In the genomic region with DNA sequence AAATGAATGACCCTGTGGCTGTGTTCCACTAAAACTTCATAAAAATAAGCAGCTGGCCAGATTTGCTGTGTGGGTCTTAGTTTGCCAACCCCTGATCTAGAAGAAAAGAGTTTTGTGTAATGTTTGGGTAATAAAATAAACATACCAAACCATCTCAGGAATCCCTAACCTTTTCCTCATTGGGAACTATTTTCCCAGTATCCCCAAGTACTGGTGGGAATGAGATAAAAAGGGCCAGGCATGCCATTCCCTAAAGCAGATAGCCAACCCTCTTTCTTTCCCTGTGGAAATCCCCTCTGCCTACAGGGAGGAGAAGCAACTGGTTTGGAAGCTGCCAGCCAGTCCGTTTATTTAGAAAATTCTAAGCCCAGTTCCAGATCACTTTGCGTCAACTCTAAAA, we compare ENCODE assay signal across 14 cellular contexts.
DNase-seq lines count a peak whose midpoint lies in the region; ATAC-seq and TF ChIP-seq lines count a peak whose summit lies in the region.
"Had no signal": no experiment of that assay in that cellular context is flagged by ENCODE, and none has a peak within 500 bp of the region (broad histone marks: within the 10 kb centered on the region; RNA-seq: fewer than 3 reads in every experiment).

No MANE protein-coding gene starts in this region.

- DNase-seq in H4 (ENCODE audit: low spot score) = peak; percentile 25
- DNase-seq in body of pancreas = no peak
- DNase-seq in NCI-H2029 (lab: John Stamatoyannopoulos, UW) = no peak
- DNase-seq in NCI-H2196 treated with DMSO at 0.1 percent for 48 hours (lab: John Stamatoyannopoulos, UW; ENCODE audit: unreplicated experiment) = no peak
- DNase-seq: activated T-cell treated with anti-CD3 and anti-CD28 coated beads, Interleukin-2, amount 50 U/mL, for 24 hours; caudate nucleus; head of caudate nucleus; NCI-H1694 treated with DMSO at 0.1 percent for 48 hours; stimulated activated naive CD4-positive, alpha-beta T cell treated with Interleukin-2 at 50 U/mL for 16 hours had no signal

- no peaks in the 10 kb centered on the region for H3K9me3 ChIP-seq in body of pancreas
- H3K9me3 ChIP-seq in subcutaneous abdominal adipose tissue (ENCODE audit: control insufficient read depth in 5 of 5, low read length in 5 of 5) = peaks cover 0 to 7% (median 4%) of the 10 kb centered on the region in 5 donors

- peak; percentile 15 for ATAC-seq in body of pancreas
- ATAC-seq in GM21619 (IDR thresholded peaks at IDR 0.05; ENCODE audit: unreplicated experiment) = no peak
- no peak for ATAC-seq in HG03108 (IDR thresholded peaks at IDR 0.05; ENCODE audit: unreplicated experiment)
- ATAC-seq: natural killer cell treated with Interleukin-12 subunit alpha and Interleukin-12 subunit beta and Interleukin-15 and Interleukin-18, amount 100 ng/mL, for 72 hours had no signal

- intact Hi-C loops in body of pancreas (cut with DNase I) = no loop called here

- H3K4me3 ChIP-seq in body of pancreas (no peak overlapping the region), subcutaneous abdominal adipose tissue (ENCODE audit: low read depth in 1 of 5, low read length in 5 of 5) (peak overlapping the region; percentile 9 to 56 (median 48))

- TF ChIP-seq POLR2A in body of pancreas (IDR thresholded peaks at IDR 0.05) = no peak

- H3K27me3 ChIP-seq in body of pancreas (no peaks in the 10 kb centered on the region), layer of hippocampus (ENCODE audit: control insufficient read depth, insufficient read depth, low read length) (no peaks in the 10 kb centered on the region), subcutaneous abdominal adipose tissue (ENCODE audit: control insufficient read depth in 5 of 5, insufficient read depth in 4 of 5, low read length in 5 of 5) (no peaks in the 10 kb centered on the region)

- peak overlapping the region in 2 of 5 donors; percentile 67 to 75 for H3K9ac ChIP-seq in subcutaneous abdominal adipose tissue (ENCODE audit: low read length in 5 of 5)

- H3K27ac ChIP-seq in body of pancreas = peak overlapping the region in 2 of 4 donors; percentile 14 to 22
- H3K27ac ChIP-seq in layer of hippocampus (ENCODE audit: low read depth, low read length) = peak overlapping the region; percentile 4
- H3K27ac ChIP-seq in subcutaneous abdominal adipose tissue (ENCODE audit: low read depth, low read length) = peak overlapping the region; percentile 94

- TF ChIP-seq CTCF in body of pancreas (IDR thresholded peaks at IDR 0.05) = no peak

- WGBS in body of pancreas, 2 donors = 70 to 74% methylated on average over 2 of the region's 2 CpGs

- H3K36me3 ChIP-seq in body of pancreas (replicated peaks in 1 of 2; ENCODE audit: insufficient read depth in 1 of 2, low read depth in 2 of 2) (no peaks in the 10 kb centered on the region), subcutaneous abdominal adipose tissue (ENCODE audit: control insufficient read depth in 5 of 5, insufficient read depth in 5 of 5, low read length in 5 of 5) (no peaks in the 10 kb centered on the region)

- H3K4me1 ChIP-seq in body of pancreas = peaks cover 11% of the 10 kb centered on the region
- peaks cover 8 to 49% (median 35%) of the 10 kb centered on the region in 5 donors for H3K4me1 ChIP-seq in subcutaneous abdominal adipose tissue (ENCODE audit: control insufficient read depth in 5 of 5, insufficient read depth in 5 of 5, low read length in 5 of 5)

Comparison
In these comparisons a context has a peak if more than half of its experiments do, and no peak if none do; other contexts are left out.
1. H3K4me3 ChIP-seq: peak in subcutaneous abdominal adipose tissue (5 of 5); none in body of pancreas (0 of 2).